ENCODE assay signal across 1 cellular context in the genomic region with DNA sequence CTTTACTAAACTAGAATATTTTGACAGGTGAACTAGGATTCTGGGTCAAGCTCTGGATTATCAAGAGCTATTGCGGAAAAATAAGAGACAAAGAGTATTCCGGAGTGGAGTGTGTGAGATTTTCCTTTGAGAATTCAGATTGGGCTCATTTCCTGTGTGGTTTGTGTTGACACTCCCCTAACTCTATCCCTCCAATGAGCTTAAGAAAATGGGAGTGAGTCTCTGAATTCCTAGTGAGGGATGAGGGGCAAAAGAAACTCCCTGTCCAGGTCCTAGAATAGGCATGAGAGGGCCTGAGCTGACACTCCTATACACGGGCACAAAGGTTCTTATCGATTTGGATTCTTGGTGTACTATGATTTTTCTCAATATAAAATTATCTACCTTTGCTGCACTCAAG.
TF ChIP-seq lines count a peak whose summit lies in the region.

No MANE protein-coding gene starts in this region.

TF ChIP-seq in SK-N-SH, 30 proteins besides CTCF, POLR2A, EP300 and RAD21 (continued from another document):
- TF ChIP-seq SIN3A (IDR thresholded peaks at IDR 0.05; ENCODE audit: borderline replicate concordance, low read depth, low read length) (no peak), TEAD4 (IDR thresholded peaks at IDR 0.05; ENCODE audit: borderline replicate concordance, insufficient read depth) (no peak), FOXJ3 (CRISPR knock-in tag; IDR thresholded peaks at IDR 0.05) (no peak), MXI1 (IDR thresholded peaks at IDR 0.05; ENCODE audit: low read depth, low read length) (no peak)
